In the genomic region with DNA sequence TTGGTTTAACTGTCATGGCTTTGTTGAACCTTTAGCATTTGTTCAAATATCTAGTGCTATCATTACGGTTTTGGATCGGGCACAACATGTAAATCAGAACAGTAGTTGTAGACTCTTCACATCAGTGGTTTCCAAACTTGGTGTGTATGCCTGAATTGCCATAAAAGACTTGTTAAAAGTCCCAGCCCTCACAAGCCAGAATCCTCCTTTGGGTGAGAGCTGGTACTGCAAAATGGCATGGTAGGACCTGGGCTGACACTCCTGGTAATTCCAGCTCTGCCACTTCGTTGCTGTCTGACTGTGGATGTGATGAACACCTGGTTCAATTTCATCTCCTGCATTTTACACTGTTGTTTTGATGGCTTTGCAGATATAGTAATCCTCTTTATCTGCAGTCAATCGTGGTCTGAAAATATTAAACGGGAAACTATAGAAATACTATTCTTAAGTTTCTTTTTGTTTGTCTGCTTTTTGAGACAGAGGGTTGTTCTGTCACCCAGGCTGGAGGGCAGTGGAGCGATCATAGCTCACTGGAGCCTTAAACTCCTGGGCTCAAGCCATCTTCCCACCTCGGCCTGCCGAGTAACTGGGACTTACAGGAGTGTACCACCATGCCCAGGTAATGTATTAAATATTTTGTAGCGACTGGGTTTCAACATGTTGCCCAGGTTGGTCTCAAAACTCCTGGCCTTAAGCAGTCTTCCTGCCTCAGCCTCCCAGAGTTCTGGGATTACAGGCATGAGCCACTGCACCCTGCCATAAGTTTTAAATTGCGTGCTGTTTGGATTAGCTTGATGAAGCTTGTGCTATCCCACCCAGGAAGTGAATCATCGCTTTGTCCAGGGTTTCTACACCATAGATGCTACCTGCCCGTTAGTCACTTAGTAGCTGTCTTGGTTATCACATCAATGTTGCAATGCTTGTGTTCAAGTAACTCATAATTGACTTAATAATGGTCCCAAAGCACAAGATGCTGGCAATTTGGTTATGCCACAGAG, we compare ENCODE assay signal across 9 cellular contexts.
DNase-seq lines count a peak whose midpoint lies in the region; ATAC-seq and TF ChIP-seq lines count a peak whose summit lies in the region.
"Had no signal": no experiment of that assay in that cellular context is flagged by ENCODE, and none has a peak within 500 bp of the region (broad histone marks: within the 10 kb centered on the region; RNA-seq: fewer than 3 reads in every experiment).

No MANE protein-coding gene starts in this region.

- H2BK5ac ChIP-seq in mesenchymal stem cell (ENCODE audit: low read depth, low read length, poor library complexity, severe bottlenecking): no peak overlapping the region

- peaks cover 16% of the 10 kb centered on the region for H3K4me1 ChIP-seq in mesenchymal stem cell (ENCODE audit: control insufficient read depth, insufficient read depth, low read depth, low read length)

- H2BK120ac ChIP-seq in mesenchymal stem cell (ENCODE audit: low read depth, low read length): no peak overlapping the region

- DNase-seq in AML-193 (lab: John Stamatoyannopoulos, UW) (peak; percentile 22 to 25), NCI-H510A (lab: John Stamatoyannopoulos, UW) (peak; percentile 13), mesenchymal stem cell (peak; percentile 48), GOT3 (lab: John Stamatoyannopoulos, UW) (no peak)
- DNase-seq in activated naive CD8-positive, alpha-beta T cell treated with anti-CD3 and anti-CD28 coated beads for 36 hours: peak; percentile 48

- peaks cover 4% of the 10 kb centered on the region for H3K79me1 ChIP-seq in mesenchymal stem cell (replicated peaks; ENCODE audit: low read length, poor library complexity, severe bottlenecking)

- no peak overlapping the region for H3K27ac ChIP-seq in mesenchymal stem cell (ENCODE audit: low read length, poor library complexity, severe bottlenecking)

- H2BK12ac ChIP-seq in mesenchymal stem cell (ENCODE audit: low read length in 2 of 2): no peak overlapping the region

- no peak overlapping the region for H3K9ac ChIP-seq in mesenchymal stem cell (ENCODE audit: low read length)

- peaks cover 37% of the 10 kb centered on the region for H3K36me3 Mint-ChIP-seq in activated naive CD8-positive, alpha-beta T cell treated with anti-CD3 and anti-CD28 coated beads for 36 hours

- WGBS in mesenchymal stem cell: 97% methylated on average over 11 of the region's 12 CpGs

- no peak overlapping the region for H3K4ac ChIP-seq in mesenchymal stem cell (ENCODE audit: low read depth in 1 of 2, low read length in 2 of 2)

- no peak overlapping the region for H3K4me3 ChIP-seq in mesenchymal stem cell (ENCODE audit: insufficient read depth in 1 of 2, low read depth in 1 of 2, low read length in 2 of 2)
- H3K4me3 ChIP-seq: lung had no signal

- H3K14ac ChIP-seq in mesenchymal stem cell (ENCODE audit: low read length in 2 of 2): no peak overlapping the region

- H3K4me3 Mint-ChIP-seq in activated naive CD8-positive, alpha-beta T cell treated with anti-CD3 and anti-CD28 coated beads for 36 hours: peak overlapping the region; percentile 76

- no peak overlapping the region for H3K18ac ChIP-seq in mesenchymal stem cell (ENCODE audit: low read depth in 1 of 2, low read length in 2 of 2)

- no peak overlapping the region for H2AFZ ChIP-seq in mesenchymal stem cell (ENCODE audit: low read depth, low read length)

- H2BK15ac ChIP-seq in mesenchymal stem cell (ENCODE audit: low read depth, poor library complexity, severe bottlenecking): no peak overlapping the region

- H3K36me3 ChIP-seq in mesenchymal stem cell (ENCODE audit: control insufficient read depth in 1 of 2, insufficient read depth in 2 of 2, low read depth in 1 of 2, low read length in 2 of 2): peaks cover 0 to 5% of the 10 kb centered on the region in 2 experiments

- H3K23ac ChIP-seq in mesenchymal stem cell (ENCODE audit: low read length in 2 of 2): no peak overlapping the region

- ATAC-seq in GM18517 (IDR thresholded peaks at IDR 0.05; ENCODE audit: unreplicated experiment) (peak; percentile 50), HG03095 (IDR thresholded peaks at IDR 0.05; ENCODE audit: unreplicated experiment) (no peak), GM18505 (IDR thresholded peaks at IDR 0.05; ENCODE audit: unreplicated experiment) (no peak)

- H4K91ac ChIP-seq in mesenchymal stem cell (ENCODE audit: low read length): no peak overlapping the region

- no peaks in the 10 kb centered on the region for H3K9me3 Mint-ChIP-seq in activated naive CD8-positive, alpha-beta T cell treated with anti-CD3 and anti-CD28 coated beads for 36 hours

- H3K27ac Mint-ChIP-seq in activated naive CD8-positive, alpha-beta T cell treated with anti-CD3 and anti-CD28 coated beads for 36 hours: peak overlapping the region; percentile 99

- H2AK5ac ChIP-seq in mesenchymal stem cell (ENCODE audit: low read length, severe bottlenecking): no peak overlapping the region

- H3K27me3 Mint-ChIP-seq in activated naive CD8-positive, alpha-beta T cell treated with anti-CD3 and anti-CD28 coated beads for 36 hours: no peaks in the 10 kb centered on the region

- H3K27me3 ChIP-seq in mesenchymal stem cell (ENCODE audit: control insufficient read depth in 1 of 2, insufficient read depth in 1 of 2, low read length in 2 of 2): no peaks in the 10 kb centered on the region

- H3K4me2 ChIP-seq in mesenchymal stem cell (ENCODE audit: low read length, poor library complexity, severe bottlenecking): no peak overlapping the region

- no peak for TF ChIP-seq POLR2A in GM18505 (IDR thresholded peaks at IDR 0.05; ENCODE audit: borderline replicate concordance, extremely low read depth, insufficient read depth, insufficient read length)

- H3K9me3 ChIP-seq in mesenchymal stem cell (ENCODE audit: control insufficient read depth, low read length): no peaks in the 10 kb centered on the region

- no peak overlapping the region for H4K8ac ChIP-seq in mesenchymal stem cell (ENCODE audit: low read length)

- H3K4me1 Mint-ChIP-seq in activated naive CD8-positive, alpha-beta T cell treated with anti-CD3 and anti-CD28 coated beads for 36 hours: peaks cover 93% of the 10 kb centered on the region
